ENCODE assay signal across 7 cellular contexts in genomic region chr19:50537769-50538230, GRCh38. TPM values are rescaled to one million over a fixed set of nuclear protein-coding genes. Genes with fewer than 3 reads are reported as not detected.
DNase-seq lines count a peak whose midpoint lies in the region; ATAC-seq and TF ChIP-seq lines count a peak whose summit lies in the region.

No MANE protein-coding gene starts in this region.

- DNase-seq in NCI-H1417 treated with DMSO at 0.1 percent for 48 hours (lab: John Stamatoyannopoulos, UW): peak; percentile 14
- DNase-seq in UCSD-AML1 (lab: John Stamatoyannopoulos, UW; ENCODE audit: unreplicated experiment): peak; percentile 83
- peak; percentile 91 for DNase-seq in inferior parietal cortex (ENCODE audit: extremely low spot score)
- peak; percentile 84 for DNase-seq in stimulated activated CD4-positive, alpha-beta T cell treated with anti-CD3 and anti-CD28 coated beads, Interleukin-15, amount 100 ng/mL, for 24 hours

- peaks cover 82% of the 10 kb centered on the region for H3K36me3 Mint-ChIP-seq in brain

- peaks cover 24% of the 10 kb centered on the region for H3K4me1 Mint-ChIP-seq in brain

- ATAC-seq in HG03565 (IDR thresholded peaks at IDR 0.05; ENCODE audit: unreplicated experiment): no peak

- peak overlapping the region in 1 of 5 experiments; percentile 69 for H3K27ac Mint-ChIP-seq in brain

- no peak overlapping the region for H3K4me3 Mint-ChIP-seq in brain

- H3K27me3 Mint-ChIP-seq in brain: no peaks in the 10 kb centered on the region

- TF ChIP-seq CTCF in GM12872 (IDR thresholded peaks at IDR 0.05; ENCODE audit: insufficient read depth, low read depth, low read length) (peak; percentile 91), brain (conservative IDR thresholded peaks at IDR 0.05) (peak; percentile 80 to 86)

- H3K9me3 Mint-ChIP-seq in brain: peaks cover 10 to 80% (median 15%) of the 10 kb centered on the region in 5 experiments

RNA-seq across cellular contexts. Expression of gene ASPDH, which starts 24.1 kb away (rescaled TPM):
- polyA plus RNA-seq in brain (ENCODE audit: insufficient read depth, low read depth, low replicate concordance): 58.1 TPM

RNA-seq across cellular contexts. Expression of gene JOSD2, which starts 26.8 kb away (rescaled TPM):
- 36.8 TPM for polyA plus RNA-seq in brain (ENCODE audit: insufficient read depth, low read depth, low replicate concordance)

RNA-seq across cellular contexts. Expression of gene LRRC4B, which starts 30.4 kb away (rescaled TPM):
- polyA plus RNA-seq in brain (ENCODE audit: insufficient read depth, low read depth, low replicate concordance): 52.9 TPM

Comparison
In these comparisons a context has a peak if more than half of its experiments do, and no peak if none do; other contexts are left out.
1. DNase-seq: peak in every context shown above with its lines; median percentile 91 in inferior parietal cortex; 84 in stimulated activated CD4-positive, alpha-beta T cell treated with anti-CD3 and anti-CD28 coated beads, Interleukin-15, amount 100 ng/mL, for 24 hours; 83 in UCSD-AML1; 14 in NCI-H1417 treated with DMSO at 0.1 percent for 48 hours.